In the genomic region with DNA sequence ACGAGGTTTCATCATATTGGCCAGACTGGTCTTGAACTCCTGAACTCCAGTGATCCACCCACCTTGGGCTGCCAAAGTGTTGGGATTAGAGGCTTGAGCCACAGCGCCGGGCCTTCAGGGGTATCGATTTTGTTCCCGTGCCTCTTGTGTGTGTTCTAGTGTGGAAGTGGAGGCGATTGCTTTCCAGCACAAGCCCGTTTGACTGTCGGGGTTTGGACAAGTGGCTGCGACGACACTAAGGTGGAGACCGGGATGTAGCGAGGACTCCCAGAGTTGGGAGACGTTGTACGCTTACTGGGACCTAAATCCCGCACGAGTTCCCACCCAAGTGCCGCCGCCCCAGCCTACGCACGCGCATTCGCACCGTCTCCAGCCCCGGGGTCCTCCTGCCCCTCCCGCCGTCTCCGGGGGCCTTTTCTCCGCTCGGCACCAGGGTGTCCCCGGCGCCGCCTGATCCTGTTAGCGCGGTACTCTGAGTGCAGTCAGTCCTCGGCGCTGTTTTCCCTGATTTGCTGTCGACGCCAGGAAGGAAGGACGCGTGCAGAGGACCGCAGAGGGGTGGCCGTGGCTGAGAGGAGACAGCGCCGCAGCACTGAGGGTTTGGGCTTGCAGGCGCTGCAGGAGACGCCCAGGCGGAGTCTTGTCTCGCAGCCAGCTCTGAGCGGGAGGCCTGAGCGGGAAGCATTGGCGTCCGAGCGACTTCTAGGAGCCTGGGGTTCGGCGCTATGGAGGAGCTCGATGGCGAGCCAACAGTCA, we compare ENCODE assay signal across 8 cellular contexts. TPM values are rescaled to one million over a fixed set of nuclear protein-coding genes. Genes with fewer than 3 reads are reported as not detected.
DNase-seq lines count a peak whose midpoint lies in the region; ATAC-seq and TF ChIP-seq lines count a peak whose summit lies in the region.

NUP85 (plus strand) TSS at position 643 of the 756 bp plus-strand sequence; CDS start at position 726, 83 bp downstream.

- no peaks in the 10 kb centered on the region for H3K9me3 Mint-ChIP-seq in activated CD4-positive, alpha-beta T cell treated with anti-CD3 and anti-CD28 coated beads, Interleukin-2, amount 10 ng/mL, durations not matched to agents 7 days and 5 days

- DNase-seq in AG09309 (ENCODE audit: low read depth) (peak; percentile 61), NCI-H69 (lab: John Stamatoyannopoulos, UW) (peak; percentile 97), cortex of kidney (lab: John Stamatoyannopoulos, UW) (peak; percentile 84), left kidney (ENCODE audit: low read depth, low spot score) (peak; percentile 97)
- DNase-seq in activated CD4-positive, alpha-beta T cell treated with anti-CD3 and anti-CD28 coated beads, Interleukin-2, amount 10 ng/mL, durations not matched to agents 7 days and 5 days: peak; percentile 93
- peak; percentile 93 for DNase-seq in stimulated activated CD4-positive, alpha-beta T cell treated with anti-CD3 and anti-CD28 coated beads, Interleukin-1b, Interleukin-23, amount 100 ng/mL, for 48 hours

- no peak for TF ChIP-seq CTCF in AG09309 (IDR thresholded peaks at IDR 0.05; ENCODE audit: control insufficient read depth, insufficient read depth, low read depth, low read length, missing control alignments)

- peak within 1 kb of the TSS; percentile 100 for H3K27ac Mint-ChIP-seq in activated CD4-positive, alpha-beta T cell treated with anti-CD3 and anti-CD28 coated beads, Interleukin-2, amount 10 ng/mL, durations not matched to agents 7 days and 5 days

- H3K36me3 Mint-ChIP-seq in activated CD4-positive, alpha-beta T cell treated with anti-CD3 and anti-CD28 coated beads, Interleukin-2, amount 10 ng/mL, durations not matched to agents 7 days and 5 days (ENCODE audit: low read depth): peaks cover 19% of the 10 kb centered on the region

- H3K27me3 Mint-ChIP-seq in activated CD4-positive, alpha-beta T cell treated with anti-CD3 and anti-CD28 coated beads, Interleukin-2, amount 10 ng/mL, durations not matched to agents 7 days and 5 days: no peaks in the 10 kb centered on the region

- POLR2A ChIA-PET in activated CD4-positive, alpha-beta T cell treated with anti-CD3 and anti-CD28 coated beads, Interleukin-2, amount 10 ng/mL, durations not matched to agents 7 days and 5 days (lab: Charles Lee): interaction anchor here (0.5 to 1.1 kb wide), 4 partner anchors 29 to 56 kb away, joined by 3 to 4 read pairs (median 4); partner anchors contain the start of genes GGA3 and MRPS7

- TF ChIP-seq POLR2A in GM19193 (IDR thresholded peaks at IDR 0.05; ENCODE audit: extremely low read depth, insufficient read depth, insufficient read length): peak; percentile 86

- peak within 1 kb of the TSS; percentile 98 for H3K4me3 Mint-ChIP-seq in activated CD4-positive, alpha-beta T cell treated with anti-CD3 and anti-CD28 coated beads, Interleukin-2, amount 10 ng/mL, durations not matched to agents 7 days and 5 days

- peaks cover 30% of the 10 kb centered on the region for H3K4me1 Mint-ChIP-seq in activated CD4-positive, alpha-beta T cell treated with anti-CD3 and anti-CD28 coated beads, Interleukin-2, amount 10 ng/mL, durations not matched to agents 7 days and 5 days

- H3K4me3 ChIP-seq in AG09309 (ENCODE audit: control insufficient read depth, low read depth, low read length): peak within 1 kb of the TSS; percentile 96

- peak; percentile 49 for ATAC-seq in HG03469 (IDR thresholded peaks at IDR 0.05; ENCODE audit: unreplicated experiment)

- CTCF ChIA-PET in activated CD4-positive, alpha-beta T cell treated with anti-CD3 and anti-CD28 coated beads, Interleukin-2, amount 10 ng/mL, durations not matched to agents 7 days and 5 days (lab: Charles Lee): interaction anchor here (0.6 to 4.9 kb wide), 7 partner anchors 10 to 451 kb away, joined by 3 to 47 read pairs (median 4); partner anchors contain the start of gene MIF4GD

RNA-seq across cellular contexts. Expression of gene NUP85, which starts in this region (rescaled TPM):
- 100 to 1,000 TPM; 140 to 172 TPM for total RNA-seq in activated CD4-positive, alpha-beta T cell treated with anti-CD3 and anti-CD28 coated beads, Interleukin-2, amount 10 ng/mL, durations not matched to agents 7 days and 5 days

Comparison
In these comparisons a context has a peak if more than half of its experiments do, and no peak if none do; other contexts are left out.
1. Peak in every context shown above with its lines: DNase-seq, ATAC-seq and H3K4me3 ChIP-seq.